ENCODE assay signal across 16 cellular contexts in the genomic region with DNA sequence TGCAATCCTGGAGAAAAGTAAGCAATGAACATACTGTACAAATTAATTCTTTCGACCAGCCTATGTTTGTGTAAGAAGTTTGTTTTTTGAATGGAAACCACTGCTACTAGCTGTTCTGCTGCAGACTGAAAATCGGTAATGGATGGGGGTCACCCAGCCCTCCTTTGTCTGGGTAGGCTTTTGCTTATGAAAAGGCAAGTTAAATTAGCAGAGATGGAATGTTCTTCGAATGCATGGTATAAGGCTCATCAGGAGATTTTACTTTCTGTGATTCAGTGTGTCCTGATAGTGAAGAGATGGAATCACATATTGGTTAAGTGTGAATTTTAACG. TPM values are rescaled to one million over a fixed set of nuclear protein-coding genes. Genes with fewer than 3 reads are reported as not detected.
DNase-seq lines count a peak whose midpoint lies in the region; TF ChIP-seq lines count a peak whose summit lies in the region.
"Had no signal": no experiment of that assay in that cellular context is flagged by ENCODE, and none has a peak within 500 bp of the region (broad histone marks: within the 10 kb centered on the region; RNA-seq: fewer than 3 reads in every experiment).

No MANE protein-coding gene starts in this region.

- H3K36me3 ChIP-seq in breast epithelium (no peaks in the 10 kb centered on the region), iPS-18a (ENCODE audit: control insufficient read depth, low read depth, low read length) (no peaks in the 10 kb centered on the region), suprapubic skin (no peaks in the 10 kb centered on the region), H7 (replicated peaks; ENCODE audit: control insufficient read depth, insufficient read depth, low read length) (no peaks in the 10 kb centered on the region)

- no TSS peak for BruUV-seq in MCF 10A (replicated peaks; lab: Mats Ljungman, UMichigan)

- in situ Hi-C loops in astrocyte of the spinal cord (cut with HindIII; ENCODE audit: low sequenced_read_pairs), result no loop called here

- H3K27me3 Mint-ChIP-seq in MCF 10A (ENCODE audit: insufficient read depth, unreplicated experiment), result no peaks in the 10 kb centered on the region

- peak overlapping the region; percentile 8 for H3K9ac ChIP-seq in iPS-18a (ENCODE audit: low read length)

- H3K4me3 ChIP-seq in breast epithelium, result no peak overlapping the region
- H3K4me3 ChIP-seq in astrocyte of the spinal cord (ENCODE audit: low read depth, low read length), result peak overlapping the region; percentile 41
- H3K4me3 ChIP-seq in iPS-18a (ENCODE audit: low read length), result peak overlapping the region; percentile 31
- no peak overlapping the region for H3K4me3 ChIP-seq in suprapubic skin
- no peak overlapping the region for H3K4me3 ChIP-seq in H7 (ENCODE audit: insufficient read depth, low read depth, low read length)

- CTCF ChIA-PET in MCF 10A (lab: Yijun Ruan, JAX), result interaction anchor here (0.9 to 2.6 kb wide), 10 partner anchors 10 to 54 kb away, joined by 3 to 17 read pairs (median 7); partner anchors contain the start of gene EEF1B2

- 37% methylated on average over 4 of the region's 4 CpGs for WGBS in suprapubic skin

- peak overlapping the region; percentile 95 for H3K27ac Mint-ChIP-seq in MCF 10A (ENCODE audit: low read depth, unreplicated experiment)
- H3K27ac Mint-ChIP-seq: activated naive CD4-positive, alpha-beta T cell treated with anti-CD3 and anti-CD28 coated beads, Interleukin-2, amount 10 ng/mL, durations not matched to agents 7 days and 5 days had no signal

- TF ChIP-seq EP300 in suprapubic skin (IDR thresholded peaks at IDR 0.05), result no peak

- H3K27me3 ChIP-seq in breast epithelium (no peaks in the 10 kb centered on the region), iPS-18a (ENCODE audit: control insufficient read depth, insufficient read depth, low read length) (no peaks in the 10 kb centered on the region), suprapubic skin (no peaks in the 10 kb centered on the region), H7 (ENCODE audit: control insufficient read depth, insufficient read depth, low read length) (no peaks in the 10 kb centered on the region)

- H3K9me3 ChIP-seq in breast epithelium (no peaks in the 10 kb centered on the region), iPS-18a (ENCODE audit: control insufficient read depth, low read depth, low read length) (no peaks in the 10 kb centered on the region), suprapubic skin (no peaks in the 10 kb centered on the region)

- H3K4me3 Mint-ChIP-seq in MCF 10A (ENCODE audit: unreplicated experiment), result peak overlapping the region; percentile 81
- H3K4me3 Mint-ChIP-seq: activated naive CD4-positive, alpha-beta T cell treated with anti-CD3 and anti-CD28 coated beads, Interleukin-2, amount 10 ng/mL, durations not matched to agents 7 days and 5 days had no signal

- TF ChIP-seq CTCF in MCF 10A (IDR thresholded peaks at IDR 0.05; ENCODE audit: unreplicated experiment) (no peak), breast epithelium (IDR thresholded peaks at IDR 0.05) (no peak), astrocyte of the spinal cord (IDR thresholded peaks at IDR 0.05; ENCODE audit: low read depth, low read length) (no peak), suprapubic skin (IDR thresholded peaks at IDR 0.05) (no peak)

- POLR2A ChIA-PET in MCF 10A (lab: Yijun Ruan, JAX), result interaction anchor here (0.7 to 6.0 kb wide), 15 partner anchors 8 to 345 kb away, joined by 3 to 61 read pairs (median 6); partner anchors contain the start of genes EEF1B2 and NDUFS1

- no peak for DNase-seq in MCF 10A (ENCODE audit: unreplicated experiment)
- DNase-seq in breast epithelium (ENCODE audit: low spot score in 2 of 2), result no peak
- no peak for DNase-seq in astrocyte of the spinal cord (ENCODE audit: low read depth, low spot score)
- DNase-seq in suprapubic skin (ENCODE audit: low spot score in 2 of 2), result no peak
- no peak for DNase-seq in NCI-H345 (lab: John Stamatoyannopoulos, UW)
- no peak for DNase-seq in hepatic stellate cell (ENCODE audit: low spot score)
- DNase-seq in H7, result no peak
- DNase-seq: ACHN; activated CD8-positive, alpha-beta memory T cell treated with anti-CD3 and anti-CD28 coated beads, Interleukin-2, amount 50 U/mL, for 4 hours; activated naive CD4-positive, alpha-beta T cell treated with anti-CD3 and anti-CD28 coated beads, Interleukin-2, amount 10 ng/mL, durations not matched to agents 7 days and 5 days; cerebellar nuclear complex; MV-4-11; NCI-H446; OCI-M1; SW 1271 had no signal

- H3K27ac ChIP-seq in breast epithelium (no peak overlapping the region), iPS-18a (ENCODE audit: low read length) (no peak overlapping the region), suprapubic skin (peak overlapping the region; percentile 63)

- no peaks in the 10 kb centered on the region for H3K9me3 Mint-ChIP-seq in MCF 10A (ENCODE audit: unreplicated experiment)
- H3K9me3 Mint-ChIP-seq: activated naive CD4-positive, alpha-beta T cell treated with anti-CD3 and anti-CD28 coated beads, Interleukin-2, amount 10 ng/mL, durations not matched to agents 7 days and 5 days had no signal

- peaks cover 23% of the 10 kb centered on the region for H3K4me1 Mint-ChIP-seq in MCF 10A (ENCODE audit: insufficient read depth, unreplicated experiment)
- H3K4me1 Mint-ChIP-seq: activated naive CD4-positive, alpha-beta T cell treated with anti-CD3 and anti-CD28 coated beads, Interleukin-2, amount 10 ng/mL, durations not matched to agents 7 days and 5 days had no signal

- H3K36me3 Mint-ChIP-seq in MCF 10A (ENCODE audit: insufficient read depth, unreplicated experiment), result peaks cover 11% of the 10 kb centered on the region
- H3K36me3 Mint-ChIP-seq: activated naive CD4-positive, alpha-beta T cell treated with anti-CD3 and anti-CD28 coated beads, Interleukin-2, amount 10 ng/mL, durations not matched to agents 7 days and 5 days had no signal

- no peak for TF ChIP-seq POLR2A in breast epithelium (IDR thresholded peaks at IDR 0.05)
- TF ChIP-seq POLR2A in suprapubic skin (IDR thresholded peaks at IDR 0.05), result no peak

- H3K4me1 ChIP-seq in breast epithelium (no peaks in the 10 kb centered on the region), iPS-18a (ENCODE audit: control insufficient read depth, low read depth, low read length) (peaks cover 36% of the 10 kb centered on the region), suprapubic skin (peaks cover 21% of the 10 kb centered on the region)

- intact Hi-C loops in MCF 10A (cut with micrococcal nuclease) (loop anchor here (1.0 kb wide), 2 partner anchors 47 to 49 kb away; no protein-coding TSS in a partner anchor), breast epithelium (cut with DNase I; ENCODE audit: low total_unique reads) (no loop called here)

RNA-seq across cellular contexts. Expression of gene EEF1B2, which starts 53.8 kb away (rescaled TPM):
- total RNA-seq in MCF 10A (2022), result 1,045 and 1,110 TPM in 2 replicates
- 100 to 1,000 TPM; 359 to 563 (median 425) TPM for total RNA-seq in breast epithelium
- total RNA-seq in suprapubic skin, result 100 to 1,000 TPM; 237 to 689 (median 502) TPM
- total RNA-seq in H7 (2014; rRNA removed; shearing (Covaris generic)), result 503 and 686 TPM in 2 replicates

RNA-seq across cellular contexts. Expression of gene NDUFS1, which starts 54.2 kb away (rescaled TPM):
- total RNA-seq in MCF 10A (2022) (91.9 and 100 TPM in 2 replicates), breast epithelium (10 to 100 TPM; 55.1 to 78.4 (median 61.0) TPM), suprapubic skin (10 to 100 TPM; 65.7 to 74.2 (median 69.9) TPM)
- total RNA-seq in H7 (2014; rRNA removed; shearing (Covaris generic)), result 93.7 and 115 TPM in 2 replicates

Comparison
In these comparisons a context has a peak if more than half of its experiments do, and no peak if none do; other contexts are left out.
1. H3K4me3 ChIP-seq: peak in astrocyte of the spinal cord (single experiment) and iPS-18a (single experiment); none in breast epithelium (0 of 3), suprapubic skin (single experiment) and H7 (single experiment).